Comparison of ENCODE assay signal across 8 cellular contexts in the genomic region with DNA sequence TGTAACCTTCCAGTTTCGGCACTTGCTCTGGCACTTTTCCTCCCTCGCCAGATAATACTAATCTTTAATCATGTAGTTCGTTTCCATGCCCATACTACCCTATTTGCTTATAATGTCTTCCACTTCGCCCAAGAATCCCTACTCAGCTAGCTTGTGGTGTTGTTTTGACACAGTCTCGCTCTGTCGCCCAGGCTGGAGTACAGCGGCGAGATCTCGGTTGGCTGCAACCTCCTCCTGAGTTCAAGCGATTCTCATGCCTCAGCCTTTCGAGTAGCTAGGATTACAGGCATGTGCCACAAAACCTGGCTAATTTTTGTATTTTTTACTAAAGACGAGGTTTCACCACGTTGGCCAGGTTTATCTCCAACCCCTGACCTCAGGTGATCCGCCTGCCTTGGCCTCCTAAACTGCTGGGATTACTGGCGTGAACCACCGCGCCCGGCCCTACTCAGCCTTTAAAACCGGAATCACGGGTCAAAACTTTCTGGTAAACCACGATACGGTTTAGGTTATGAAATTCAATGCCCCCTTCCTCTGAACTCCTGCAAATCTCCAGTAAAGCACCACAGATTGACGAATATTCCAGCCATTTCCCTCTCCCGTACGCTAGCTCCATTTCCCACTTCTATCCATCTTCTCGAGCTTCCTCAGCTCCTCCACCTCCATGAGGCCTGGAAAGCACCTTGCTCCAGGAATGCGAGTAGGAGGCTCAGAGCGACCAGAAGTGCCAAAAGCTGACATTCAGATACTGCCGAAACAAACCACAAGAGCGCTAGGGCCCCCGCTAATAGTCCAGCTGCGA. TPM values are rescaled to one million over a fixed set of nuclear protein-coding genes. Genes with fewer than 3 reads are reported as not detected.
DNase-seq lines count a peak whose midpoint lies in the region; ATAC-seq and TF ChIP-seq lines count a peak whose summit lies in the region.

No MANE protein-coding gene starts in this region.

- peak; percentile 0 for DNase-seq in NCI-H2107 (lab: John Stamatoyannopoulos, UW)
- DNase-seq in NCI-H2107 treated with DMSO at 0.1 percent for 48 hours (lab: John Stamatoyannopoulos, UW; ENCODE audit: unreplicated experiment): no peak
- no peak for DNase-seq in activated naive CD8-positive, alpha-beta T cell treated with anti-CD3 and anti-CD28 coated beads for 36 hours
- DNase-seq in iris pigment epithelial cell (ENCODE audit: low read depth): peak; percentile 4
- DNase-seq in suprapubic skin (ENCODE audit: low spot score in 2 of 2): no peak
- DNase-seq in cerebellar nuclear complex (lab: John Stamatoyannopoulos, UW): no peak

- peak overlapping the region; percentile 65 for H3K4me3 ChIP-seq in suprapubic skin

- H3K9me3 ChIP-seq in suprapubic skin: no peaks in the 10 kb centered on the region

- TF ChIP-seq CTCF in suprapubic skin (IDR thresholded peaks at IDR 0.05): no peak

- peaks cover 13% of the 10 kb centered on the region for H3K4me1 ChIP-seq in suprapubic skin

- peak overlapping the region; percentile 97 for H3K27ac Mint-ChIP-seq in activated naive CD8-positive, alpha-beta T cell treated with anti-CD3 and anti-CD28 coated beads for 36 hours

- no peaks in the 10 kb centered on the region for H3K27me3 Mint-ChIP-seq in activated naive CD8-positive, alpha-beta T cell treated with anti-CD3 and anti-CD28 coated beads for 36 hours

- no peak for TF ChIP-seq EP300 in suprapubic skin (IDR thresholded peaks at IDR 0.05)

- WGBS in suprapubic skin: 26% methylated on average over 32 of the region's 32 CpGs

- peaks cover 36% of the 10 kb centered on the region for H3K36me3 Mint-ChIP-seq in activated naive CD8-positive, alpha-beta T cell treated with anti-CD3 and anti-CD28 coated beads for 36 hours

- no peaks in the 10 kb centered on the region for H3K9me3 Mint-ChIP-seq in activated naive CD8-positive, alpha-beta T cell treated with anti-CD3 and anti-CD28 coated beads for 36 hours

- TF ChIP-seq POLR2A in suprapubic skin (IDR thresholded peaks at IDR 0.05): no peak

- H3K4me1 Mint-ChIP-seq in activated naive CD8-positive, alpha-beta T cell treated with anti-CD3 and anti-CD28 coated beads for 36 hours: peaks cover 14% of the 10 kb centered on the region

- peak overlapping the region; percentile 96 for H3K4me3 Mint-ChIP-seq in activated naive CD8-positive, alpha-beta T cell treated with anti-CD3 and anti-CD28 coated beads for 36 hours

- ATAC-seq in HG03135 (IDR thresholded peaks at IDR 0.05; ENCODE audit: unreplicated experiment) (peak; percentile 6), HG03469 (IDR thresholded peaks at IDR 0.05; ENCODE audit: unreplicated experiment) (no peak)

- H3K27ac ChIP-seq in suprapubic skin: peak overlapping the region; percentile 97

- no peaks in the 10 kb centered on the region for H3K27me3 ChIP-seq in suprapubic skin

- H3K36me3 ChIP-seq in suprapubic skin: peaks cover 10% of the 10 kb centered on the region

RNA-seq across cellular contexts. Expression of a gene that starts 0.9 kb away (rescaled TPM):
- total RNA-seq in activated naive CD8-positive, alpha-beta T cell treated with anti-CD3 and anti-CD28 coated beads for 36 hours: 10 to 100 TPM; 67.7 to 69.6 TPM
- 1 to 10 TPM in 2 of 4 donors, under 1 TPM in 2; 0.64 to 2.2 (median 1.1) TPM for total RNA-seq in suprapubic skin

Comparison
In these comparisons a context has a peak if more than half of its experiments do, and no peak if none do; other contexts are left out.
1. DNase-seq: peak in NCI-H2107 (single experiment) and iris pigment epithelial cell (single experiment); none in NCI-H2107 treated with DMSO at 0.1 percent for 48 hours (single experiment), activated naive CD8-positive, alpha-beta T cell treated with anti-CD3 and anti-CD28 coated beads for 36 hours (single experiment), suprapubic skin (0 of 2) and cerebellar nuclear complex (0 of 2).
2. RNA of a gene that starts 0.9 kb away (total RNA-seq): 67.7 to 69.6 TPM in activated naive CD8-positive, alpha-beta T cell treated with anti-CD3 and anti-CD28 coated beads for 36 hours; 0.64 to 2.2 TPM in suprapubic skin; every median in the first group is over 10 times any median in the second.